ENCODE assay signal across 6 cellular contexts in genomic region chr2:73165978-73166377, GRCh38. TPM values are rescaled to one million over a fixed set of nuclear protein-coding genes. Genes with fewer than 3 reads are reported as not detected.
"Had no signal": no experiment of that assay in that cellular context is flagged by ENCODE, and none has a peak within 500 bp of the region (broad histone marks: within the 10 kb centered on the region; RNA-seq: fewer than 3 reads in every experiment).

No MANE protein-coding gene starts in this region.

RNA-seq across cellular contexts. Expression of gene NOTO, which starts 36.4 kb away (rescaled TPM):
- total RNA-seq: LHCN-M2, MCF 10A, Peyer's patch, Right ventricle myocardium superior, SJSA1 had no signal
- polyA plus RNA-seq: SK-N-SH had no signal
